10 cellular contexts compared by ENCODE assay signal in genomic region chr10:116627386-116627933, GRCh38. TPM values are rescaled to one million over a fixed set of nuclear protein-coding genes. Genes with fewer than 3 reads are reported as not detected.
DNase-seq lines count a peak whose midpoint lies in the region; ATAC-seq and TF ChIP-seq lines count a peak whose summit lies in the region.
"Had no signal": no experiment of that assay in that cellular context is flagged by ENCODE, and none has a peak within 500 bp of the region (broad histone marks: within the 10 kb centered on the region; RNA-seq: fewer than 3 reads in every experiment).

No MANE protein-coding gene starts in this region.

- in situ Hi-C loops in Panc1 (cut with HindIII; ENCODE audit: low pct_unique_long_range_greater_than_20kb, low sequenced_read_pairs), result no loop called here

- no peak overlapping the region for H3K27ac ChIP-seq in Panc1 (ENCODE audit: low read length)
- no peak overlapping the region for H3K27ac ChIP-seq in CD4-positive, alpha-beta T cell (ENCODE audit: low read depth, low read length)
- H3K27ac ChIP-seq: SJSA1 had no signal

- POLR2A ChIA-PET in Panc1 (lab: Charles Lee), result interaction anchor here (0.6 kb wide), 1 partner anchor 55 kb away, joined by 4 read pairs; no protein-coding TSS in a partner anchor
- POLR2A ChIA-PET in CD4-positive, alpha-beta T cell (lab: Charles Lee), result no interaction called here

- H3K4me1 ChIP-seq in Panc1 (ENCODE audit: control insufficient read depth, insufficient read depth, low read length), result no peaks in the 10 kb centered on the region
- H3K4me1 ChIP-seq: SJSA1 had no signal

- H3K27ac Mint-ChIP-seq in Calu3 (ENCODE audit: unreplicated experiment) (no peak overlapping the region), osteocyte (ENCODE audit: unreplicated experiment) (no peak overlapping the region)
- no peak overlapping the region for H3K27ac Mint-ChIP-seq in CD4-positive, alpha-beta T cell

- peaks cover 14% of the 10 kb centered on the region for H3K27me3 ChIP-seq in Panc1 (ENCODE audit: control insufficient read depth, insufficient read depth, low read length)
- H3K27me3 ChIP-seq in CD4-positive, alpha-beta T cell (ENCODE audit: control insufficient read depth, insufficient read depth, low read length), result peaks cover 13% of the 10 kb centered on the region

- ATAC-seq in Panc1 (peak; percentile 92), HG03571 (IDR thresholded peaks at IDR 0.05; ENCODE audit: unreplicated experiment) (no peak)
- no peak for ATAC-seq in CD4-positive, alpha-beta T cell (ENCODE audit: poor library complexity)

- no peaks in the 10 kb centered on the region for H3K36me3 Mint-ChIP-seq in Calu3 (ENCODE audit: insufficient read depth, unreplicated experiment)
- no peaks in the 10 kb centered on the region for H3K36me3 Mint-ChIP-seq in osteocyte (ENCODE audit: unreplicated experiment)
- no peaks in the 10 kb centered on the region for H3K36me3 Mint-ChIP-seq in CD4-positive, alpha-beta T cell (ENCODE audit: low read depth)

- no peak overlapping the region for H3K4me3 Mint-ChIP-seq in Calu3 (ENCODE audit: low read depth, unreplicated experiment)
- H3K4me3 Mint-ChIP-seq in osteocyte (ENCODE audit: unreplicated experiment), result no peak overlapping the region
- no peak overlapping the region for H3K4me3 Mint-ChIP-seq in CD4-positive, alpha-beta T cell

- H3K4me1 Mint-ChIP-seq in Calu3 (ENCODE audit: low read depth, unreplicated experiment) (no peaks in the 10 kb centered on the region), osteocyte (ENCODE audit: unreplicated experiment) (no peaks in the 10 kb centered on the region)
- no peaks in the 10 kb centered on the region for H3K4me1 Mint-ChIP-seq in CD4-positive, alpha-beta T cell (ENCODE audit: low read depth)

- BruUV-seq in Calu3 (replicated peaks; lab: Mats Ljungman, UMichigan) (no TSS peak), Panc1 (replicated peaks; lab: Mats Ljungman, UMichigan) (no TSS peak)

- no peaks in the 10 kb centered on the region for H3K36me3 ChIP-seq in Panc1 (ENCODE audit: control insufficient read depth, insufficient read depth, low read length)
- H3K36me3 ChIP-seq: SJSA1 had no signal

- H3K27me3 Mint-ChIP-seq in Calu3 (ENCODE audit: unreplicated experiment), result peaks cover 46% of the 10 kb centered on the region
- peaks cover 3% of the 10 kb centered on the region for H3K27me3 Mint-ChIP-seq in osteocyte (ENCODE audit: unreplicated experiment)
- peaks cover 61% of the 10 kb centered on the region for H3K27me3 Mint-ChIP-seq in CD4-positive, alpha-beta T cell

- H3K4me3 ChIP-seq in Panc1 (ENCODE audit: low read depth in 2 of 2, low read length in 2 of 2), result peak overlapping the region; percentile 21 to 25; a peak in 3 of 4 replicates
- H3K4me3 ChIP-seq: SJSA1 had no signal

- peak; percentile 27 for TF ChIP-seq CTCF in Calu3 (IDR thresholded peaks at IDR 0.05; ENCODE audit: unreplicated experiment)
- peak; percentile 95 for TF ChIP-seq CTCF in Panc1 (IDR thresholded peaks at IDR 0.05)
- peak; percentile 11 for TF ChIP-seq CTCF in osteocyte (IDR thresholded peaks at IDR 0.05)
- no peak for TF ChIP-seq CTCF in CD4-positive, alpha-beta T cell (IDR thresholded peaks at IDR 0.05)

- no peaks in the 10 kb centered on the region for H3K9me3 ChIP-seq in Panc1 (ENCODE audit: control insufficient read depth, insufficient read depth, low read depth, low read length)
- H3K9me3 ChIP-seq in CD4-positive, alpha-beta T cell (ENCODE audit: control insufficient read depth, low read length), result no peaks in the 10 kb centered on the region
- H3K9me3 ChIP-seq: SJSA1 had no signal

- intact Hi-C loops in Calu3 (cut with micrococcal nuclease; ENCODE audit: unreplicated experiment) (loop anchor here (1.0 to 10.0 kb wide), 2 partner anchors 161 to 547 kb away; no protein-coding TSS in a partner anchor), Panc1 (cut with micrococcal nuclease; ENCODE audit: unreplicated experiment) (loop anchor here (2.0 kb wide), 1 partner anchor 161 kb away; no protein-coding TSS in a partner anchor)
- intact Hi-C loops in CD4-positive, alpha-beta T cell (cut with DNase I, micrococcal nuclease), result loop anchor here in 1 of 2 experiments (10.0 kb wide), 1 partner anchor 1543 kb away; no protein-coding TSS in a partner anchor

- CTCF ChIA-PET in Calu3 (lab: Charles Lee), result interaction anchor here (0.7 to 2.6 kb wide), 6 partner anchors 40 to 612 kb away, joined by 3 to 12 read pairs (median 4); no protein-coding TSS in a partner anchor
- CTCF ChIA-PET in Panc1 (lab: Charles Lee), result interaction anchor here (0.6 to 1.5 kb wide), 10 partner anchors 8 to 1433 kb away, joined by 3 to 16 read pairs (median 4); no protein-coding TSS in a partner anchor
- CTCF ChIA-PET in CD4-positive, alpha-beta T cell (lab: Charles Lee), result no interaction called here

- H3K9me3 Mint-ChIP-seq in Calu3 (ENCODE audit: low read depth, unreplicated experiment) (no peaks in the 10 kb centered on the region), osteocyte (ENCODE audit: unreplicated experiment) (no peaks in the 10 kb centered on the region)
- no peaks in the 10 kb centered on the region for H3K9me3 Mint-ChIP-seq in CD4-positive, alpha-beta T cell

- DNase-seq in Calu3 (peak; percentile 63), Panc1 (ENCODE audit: low read depth, low spot score) (no peak), glomerular visceral epithelial cell (ENCODE audit: extremely low spot score) (peak; percentile 45), osteocyte (ENCODE audit: extremely low spot score, unreplicated experiment) (peak; percentile 73), cerebellar nuclear complex (lab: John Stamatoyannopoulos, UW) (no peak)
- no peak for DNase-seq in activated CD4-positive, CD25-positive, alpha-beta regulatory T cell treated with anti-CD3 and anti-CD28 coated beads, Interleukin-2, amount 50 U/mL, for 72 hours
- no peak for DNase-seq in CD4-positive, alpha-beta T cell
- DNase-seq: occipital lobe had no signal

RNA-seq across cellular contexts. Expression of gene PNLIPRP2, which starts 6.7 kb away (rescaled TPM):
- total RNA-seq in Calu3 (2022) (not detected in 2 replicates), Panc1 (2021; ENCODE audit: unreplicated experiment) (0.72 TPM), osteocyte (not detected in 2 replicates)
- polyA plus RNA-seq in Panc1 (2012; ENCODE audit: insufficient read length), result not detected
- total RNA-seq in CD4-positive, alpha-beta T cell, result not detected
- total RNA-seq: occipital lobe, SJSA1 had no signal

RNA-seq across cellular contexts. Expression of gene PNLIPRP1, which starts 36.7 kb away (rescaled TPM):
- not detected in 2 replicates for total RNA-seq in Calu3 (2022)
- total RNA-seq in Panc1 (2021; ENCODE audit: unreplicated experiment), result 0.95 TPM
- polyA plus RNA-seq in Panc1 (2012; ENCODE audit: insufficient read length), result not detected
- not detected in 2 replicates for total RNA-seq in osteocyte
- not detected for total RNA-seq in CD4-positive, alpha-beta T cell
- total RNA-seq: occipital lobe, SJSA1 had no signal

Comparison
In these comparisons a context has a peak if more than half of its experiments do, and no peak if none do; other contexts are left out.
1. DNase-seq: peak in Calu3 (single experiment), glomerular visceral epithelial cell (single experiment) and osteocyte (single experiment); none in Panc1 (single experiment), activated CD4-positive, CD25-positive, alpha-beta regulatory T cell treated with anti-CD3 and anti-CD28 coated beads, Interleukin-2, amount 50 U/mL, for 72 hours (single experiment), CD4-positive, alpha-beta T cell (0 of 10) and cerebellar nuclear complex (0 of 2).